ENCODE assay signal across 9 cellular contexts in the genomic region with DNA sequence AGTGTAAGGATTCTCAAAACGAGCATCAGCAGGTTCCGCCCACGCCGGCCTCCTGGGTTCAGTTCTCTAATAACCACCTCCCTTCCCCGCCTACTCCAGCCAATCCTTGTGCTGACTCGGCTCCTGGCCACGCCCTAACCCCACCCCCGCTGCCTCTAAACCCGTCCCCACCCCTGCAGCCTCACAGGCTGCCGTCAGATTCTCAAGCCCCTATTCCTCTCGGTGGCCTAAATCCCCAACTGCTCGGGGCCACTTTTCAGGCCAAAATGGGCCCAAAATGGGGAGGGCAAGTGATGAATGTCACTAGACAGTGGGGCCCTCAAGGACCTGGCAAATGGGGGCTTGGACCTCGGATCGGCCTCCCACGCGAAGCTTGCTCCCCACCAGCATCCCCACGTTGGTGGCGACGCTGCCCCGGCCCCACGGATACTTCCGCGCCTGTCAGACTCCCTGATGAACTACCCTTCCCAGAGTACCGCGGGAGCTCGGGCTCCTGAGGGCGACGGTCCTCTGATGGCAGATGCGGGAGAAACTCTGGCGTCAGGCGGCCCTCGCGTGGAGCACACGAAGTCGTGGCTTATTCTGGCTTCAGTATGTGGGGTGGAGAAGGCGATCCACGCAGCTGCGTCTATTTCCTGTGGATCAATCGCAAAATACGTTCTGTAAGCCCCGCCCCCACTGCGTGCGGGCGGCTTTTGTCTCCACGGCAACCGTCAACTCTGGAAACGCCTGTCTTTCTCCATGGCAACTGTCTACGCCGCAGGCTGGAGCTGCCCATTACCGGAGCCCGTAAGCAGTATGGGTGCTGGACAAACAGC. TPM values are rescaled to one million over a fixed set of nuclear protein-coding genes. Genes with fewer than 3 reads are reported as not detected.
DNase-seq lines count a peak whose midpoint lies in the region; ATAC-seq, FAIRE-seq and TF ChIP-seq lines count a peak whose summit lies in the region.
"Had no signal": no experiment of that assay in that cellular context is flagged by ENCODE, and none has a peak within 500 bp of the region (broad histone marks: within the 10 kb centered on the region; RNA-seq: fewer than 3 reads in every experiment).

No MANE protein-coding gene starts in this region.

- H3K4me3 ChIP-seq in bronchial epithelial cell (ENCODE audit: low read depth, low read length): peak overlapping the region; percentile 44

- peaks cover 1% of the 10 kb centered on the region for H3K36me3 ChIP-seq in bronchial epithelial cell (ENCODE audit: control insufficient read depth, insufficient read depth, low read length)

- peaks cover 4% of the 10 kb centered on the region for H3K27me3 Mint-ChIP-seq in activated B cell treated with CpG ODN at 0.5 μM for 24 hours

- H3K4me1 Mint-ChIP-seq in activated B cell treated with CpG ODN at 0.5 μM for 24 hours: peaks cover 17% of the 10 kb centered on the region

- H3K27me3 ChIP-seq in bronchial epithelial cell (ENCODE audit: control insufficient read depth, insufficient read depth, low read length): no peaks in the 10 kb centered on the region

- ATAC-seq in activated B cell treated with CpG ODN at 0.5 μM for 24 hours (ENCODE audit: low read depth): peak; percentile 93
- no peak for ATAC-seq in HG03457 (IDR thresholded peaks at IDR 0.05; ENCODE audit: unreplicated experiment)

- CTCF ChIA-PET in activated B cell treated with CpG ODN at 0.5 μM for 24 hours (lab: Charles Lee): interaction anchor here (1.9 kb wide), 1 partner anchor 25 kb away, joined by 5 read pairs; a partner anchor contains a TSS

- no peak for FAIRE-seq in bronchial epithelial cell (lab: Jason Lieb, UNC)
- FAIRE-seq: colon had no signal

- H3K27ac Mint-ChIP-seq in activated B cell treated with CpG ODN at 0.5 μM for 24 hours: peak overlapping the region; percentile 76

- peaks cover 12% of the 10 kb centered on the region for H3K9me3 Mint-ChIP-seq in activated B cell treated with CpG ODN at 0.5 μM for 24 hours

- POLR2A ChIA-PET in activated B cell treated with CpG ODN at 0.5 μM for 24 hours (lab: Charles Lee): interaction anchor here (0.5 to 0.7 kb wide), 2 partner anchors 351 to 1881 kb away, joined by 3 to 5 read pairs; no protein-coding TSS in a partner anchor

- intact Hi-C loops in activated B cell treated with CpG ODN at 0.5 μM for 24 hours (cut with micrococcal nuclease): loop anchor here (2.0 kb wide), 1 partner anchor 26 kb away; a partner anchor contains a TSS

- DNase-seq in GDM1 (lab: John Stamatoyannopoulos, UW) (peak; percentile 72), NCI-H187 (lab: John Stamatoyannopoulos, UW) (peak; percentile 48 to 77), activated B cell treated with CpG ODN at 0.5 μM for 24 hours (peak; percentile 71), bronchial epithelial cell (ENCODE audit: low read depth) (peak; percentile 62), iris pigment epithelial cell (ENCODE audit: low read depth) (peak; percentile 72), AML-193 (lab: John Stamatoyannopoulos, UW) (no peak)
- DNase-seq in stimulated activated CD4-positive, alpha-beta T cell treated with anti-CD3 and anti-CD28 coated beads, Interleukin-12 subunit alpha, Interleukin-12 subunit beta, amount 100 ng/mL, for 24 hours (ENCODE audit: low read depth in 2 of 2): peak; percentile 58 to 83

- H3K4me3 Mint-ChIP-seq in activated B cell treated with CpG ODN at 0.5 μM for 24 hours: peak overlapping the region; percentile 89

- TF ChIP-seq CTCF in activated B cell treated with CpG ODN at 0.5 μM for 24 hours (IDR thresholded peaks at IDR 0.05) (no peak), bronchial epithelial cell (IDR thresholded peaks at IDR 0.05; ENCODE audit: insufficient read depth, low read length, severe bottlenecking) (no peak)

- H3K36me3 Mint-ChIP-seq in activated B cell treated with CpG ODN at 0.5 μM for 24 hours (ENCODE audit: low read depth): peaks cover 29% of the 10 kb centered on the region

RNA-seq across cellular contexts. Expression of a gene that starts 24.8 kb away (rescaled TPM):
- 10.5 and 14.2 TPM in 2 replicates for total RNA-seq in activated B cell treated with CpG ODN at 0.5 μM for 24 hours
- total RNA-seq in bronchial epithelial cell: 9.9 and 13.7 TPM in 2 replicates

RNA-seq across cellular contexts. Expression of a gene that starts 25.4 kb away (rescaled TPM):
- total RNA-seq in activated B cell treated with CpG ODN at 0.5 μM for 24 hours: 71.1 and 82.6 TPM in 2 replicates
- total RNA-seq in bronchial epithelial cell: 14.5 and 17.7 TPM in 2 replicates

Comparison
In these comparisons a context has a peak if more than half of its experiments do, and no peak if none do; other contexts are left out.
1. DNase-seq: peak in GDM1 (single experiment), NCI-H187 (2 of 2), activated B cell treated with CpG ODN at 0.5 μM for 24 hours (single experiment), bronchial epithelial cell (single experiment), iris pigment epithelial cell (single experiment) and stimulated activated CD4-positive, alpha-beta T cell treated with anti-CD3 and anti-CD28 coated beads, Interleukin-12 subunit alpha, Interleukin-12 subunit beta, amount 100 ng/mL, for 24 hours (2 of 2); none in AML-193 (0 of 2).